Comparison of ENCODE assay signal across 10 cellular contexts in the genomic region with DNA sequence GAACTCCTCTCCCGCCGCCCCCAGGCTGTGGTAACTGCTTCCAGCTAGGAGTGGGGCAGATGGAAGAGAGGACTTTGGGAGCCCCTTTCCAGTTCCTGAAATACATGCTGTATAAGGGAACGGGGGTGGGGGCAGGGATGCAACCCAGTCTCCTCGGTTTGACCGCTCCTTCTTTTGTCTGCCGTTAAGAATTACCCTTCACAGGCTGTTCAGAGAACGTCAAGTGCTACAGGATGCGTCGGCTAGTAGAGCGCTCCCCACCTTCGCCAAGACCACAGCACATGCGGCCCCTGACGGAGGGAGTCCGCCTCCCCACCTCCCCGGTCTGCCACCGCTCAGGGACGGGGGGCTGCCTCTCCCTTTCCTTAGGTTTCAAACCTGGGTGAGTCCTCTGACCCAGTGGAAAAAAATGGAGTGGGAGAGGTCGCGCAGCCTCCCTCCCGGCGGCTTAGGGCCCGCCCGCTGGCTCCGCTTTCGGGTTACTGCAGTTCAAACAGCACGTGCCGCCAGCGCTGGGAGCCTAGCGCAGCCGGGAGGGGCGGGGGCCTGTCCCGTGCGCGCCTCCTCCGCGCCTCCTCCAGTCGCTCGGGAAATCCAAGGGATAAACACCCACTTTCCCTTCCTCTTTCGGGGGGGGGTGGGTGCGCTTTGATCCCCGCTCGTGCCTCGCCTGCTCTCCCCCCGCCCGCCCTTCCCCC. TPM values are rescaled to one million over a fixed set of nuclear protein-coding genes. Genes with fewer than 3 reads are reported as not detected.
DNase-seq lines count a peak whose midpoint lies in the region; ATAC-seq and TF ChIP-seq lines count a peak whose summit lies in the region.
"Had no signal": no experiment of that assay in that cellular context is flagged by ENCODE, and none has a peak within 500 bp of the region (broad histone marks: within the 10 kb centered on the region; RNA-seq: fewer than 3 reads in every experiment).

No MANE protein-coding gene starts in this region.

- no peak overlapping the region for H3K27ac ChIP-seq in mesodermal cell (ENCODE audit: low read depth, low read length, severe bottlenecking)
- H3K27ac ChIP-seq in tibial nerve: peak overlapping the region in 2 of 4 donors; percentile 53 to 80

- peaks cover 0 to 50% of the 10 kb centered on the region in 2 donors for H3K27me3 ChIP-seq in tibial nerve

- H3K36me3 ChIP-seq in mesodermal cell (ENCODE audit: control insufficient read depth, insufficient read depth, low read length) (no peaks in the 10 kb centered on the region), tibial nerve (no peaks in the 10 kb centered on the region)

- 2 to 4% methylated on average over 16 to 24 of the region's 45 CpGs for WGBS in mesodermal cell (ENCODE audit: insufficient coverage in 2 of 2), 2 experiments
- WGBS in tibial nerve, 2 donors: 13 to 28% methylated on average over 17 to 34 of the region's 45 CpGs

- peaks cover 7% of the 10 kb centered on the region for H3K36me3 Mint-ChIP-seq in activated T-helper 2 cell treated with anti-CD3 and anti-CD28 coated beads, Interferon-gamma antibody, Interleukin-2, Interleukin-4, amounts not matched to agents 10 μg/mL and 5 μg/mL and 100 μg/mL, durations not matched to agents 14 hours and 24 hours and 36 hours (ENCODE audit: low read depth)

- H3K27me3 Mint-ChIP-seq in activated T-helper 2 cell treated with anti-CD3 and anti-CD28 coated beads, Interferon-gamma antibody, Interleukin-2, Interleukin-4, amounts not matched to agents 10 μg/mL and 5 μg/mL and 100 μg/mL, durations not matched to agents 14 hours and 24 hours and 36 hours (ENCODE audit: low read depth): peaks cover 37% of the 10 kb centered on the region

- H3K27ac Mint-ChIP-seq in activated T-helper 2 cell treated with anti-CD3 and anti-CD28 coated beads, Interferon-gamma antibody, Interleukin-2, Interleukin-4, amounts not matched to agents 10 μg/mL and 5 μg/mL and 100 μg/mL, durations not matched to agents 14 hours and 24 hours and 36 hours: no peak overlapping the region
- H3K27ac Mint-ChIP-seq: T-helper 2 cell treated with Interferon-gamma antibody and Interleukin-4, amounts not matched to agents 5 μg/mL and 100 μg/mL, for 36 hours had no signal

- TF ChIP-seq CTCF in tibial nerve (IDR thresholded peaks at IDR 0.05): no peak

- H3K4me3 ChIP-seq in mesodermal cell (ENCODE audit: extremely low read depth, insufficient read depth, low read length, poor library complexity, severe bottlenecking): peak overlapping the region; percentile 16
- H3K4me3 ChIP-seq in tibial nerve: peak overlapping the region; percentile 17 to 56 (median 28)

- ATAC-seq in GM19467 (IDR thresholded peaks at IDR 0.05; ENCODE audit: unreplicated experiment): no peak

- H3K9me3 ChIP-seq in mesodermal cell (ENCODE audit: control insufficient read depth, low read length): peaks cover 10% of the 10 kb centered on the region
- no peaks in the 10 kb centered on the region for H3K9me3 ChIP-seq in tibial nerve

- intact Hi-C loops in activated T-helper 2 cell treated with anti-CD3 and anti-CD28 coated beads, Interferon-gamma antibody, Interleukin-2, Interleukin-4, amounts not matched to agents 10 μg/mL and 5 μg/mL and 100 μg/mL, durations not matched to agents 14 hours and 24 hours and 36 hours (cut with micrococcal nuclease): no loop called here

- DNase-seq in SIG-M5 treated with dmso at 0.1 percent for 504 hours (lab: John Stamatoyannopoulos, UW; ENCODE audit: unreplicated experiment) (peak; percentile 19), SIG-M5 (lab: John Stamatoyannopoulos, UW) (no peak), erythroblast (lab: John Stamatoyannopoulos, UW) (peak; percentile 37 to 56), tibial nerve (ENCODE audit: low spot score in 2 of 2) (peak; percentile 61 to 64), occipital lobe (lab: John Stamatoyannopoulos, UW) (no peak)
- DNase-seq in activated T-helper 2 cell treated with anti-CD3 and anti-CD28 coated beads, Interferon-gamma antibody, Interleukin-2, Interleukin-4, amounts not matched to agents 10 μg/mL and 5 μg/mL and 100 μg/mL, durations not matched to agents 14 hours and 24 hours and 36 hours (ENCODE audit: low spot score): no peak
- DNase-seq: Karpas-422 had no signal

- H3K4me1 ChIP-seq in mesodermal cell (ENCODE audit: control insufficient read depth, insufficient read depth, low read length, poor library complexity, severe bottlenecking) (peaks cover 12% of the 10 kb centered on the region), tibial nerve (peaks cover 0 to 97% (median 56%) of the 10 kb centered on the region in 4 donors)

- TF ChIP-seq POLR2A in erythroblast (IDR thresholded peaks at IDR 0.05; ENCODE audit: low read length): no peak
- TF ChIP-seq POLR2A in tibial nerve (IDR thresholded peaks at IDR 0.05): no peak

- TF ChIP-seq EP300 in tibial nerve (IDR thresholded peaks at IDR 0.05): peak; percentile 53 to 69

- H3K4me3 Mint-ChIP-seq in activated T-helper 2 cell treated with anti-CD3 and anti-CD28 coated beads, Interferon-gamma antibody, Interleukin-2, Interleukin-4, amounts not matched to agents 10 μg/mL and 5 μg/mL and 100 μg/mL, durations not matched to agents 14 hours and 24 hours and 36 hours (ENCODE audit: low read depth): no peak overlapping the region
- H3K4me3 Mint-ChIP-seq: T-helper 2 cell treated with Interferon-gamma antibody and Interleukin-4, amounts not matched to agents 5 μg/mL and 100 μg/mL, for 36 hours had no signal

- H3K9me3 Mint-ChIP-seq in activated T-helper 2 cell treated with anti-CD3 and anti-CD28 coated beads, Interferon-gamma antibody, Interleukin-2, Interleukin-4, amounts not matched to agents 10 μg/mL and 5 μg/mL and 100 μg/mL, durations not matched to agents 14 hours and 24 hours and 36 hours: peaks cover 6% of the 10 kb centered on the region
- H3K9me3 Mint-ChIP-seq: T-helper 2 cell treated with Interferon-gamma antibody and Interleukin-4, amounts not matched to agents 5 μg/mL and 100 μg/mL, for 36 hours had no signal

- peaks cover 2% of the 10 kb centered on the region for H3K4me1 Mint-ChIP-seq in activated T-helper 2 cell treated with anti-CD3 and anti-CD28 coated beads, Interferon-gamma antibody, Interleukin-2, Interleukin-4, amounts not matched to agents 10 μg/mL and 5 μg/mL and 100 μg/mL, durations not matched to agents 14 hours and 24 hours and 36 hours (ENCODE audit: low read depth)

RNA-seq across cellular contexts. Expression of a gene that starts 4.8 kb away (rescaled TPM):
- polyA plus RNA-seq in mesodermal cell (2013, experiment 1 of 2): 0.74 TPM
- polyA plus RNA-seq in mesodermal cell (2013, experiment 2 of 2): 0.66 TPM
- total RNA-seq in tibial nerve: 10 to 100 TPM; 14.4 to 37.7 (median 34.2) TPM
- not detected in 2 replicates for total RNA-seq in activated T-helper 2 cell treated with anti-CD3 and anti-CD28 coated beads, Interferon-gamma antibody, Interleukin-2, Interleukin-4, amounts not matched to agents 10 μg/mL and 5 μg/mL and 100 μg/mL, durations not matched to agents 14 hours and 24 hours and 36 hours
- 3.1 TPM for total RNA-seq in occipital lobe

Comparison
In these comparisons a context has a peak if more than half of its experiments do, and no peak if none do; other contexts are left out.
1. DNase-seq: peak in SIG-M5 treated with dmso at 0.1 percent for 504 hours (single experiment), erythroblast (2 of 2) and tibial nerve (2 of 2); none in SIG-M5 (single experiment), activated T-helper 2 cell treated with anti-CD3 and anti-CD28 coated beads, Interferon-gamma antibody, Interleukin-2, Interleukin-4, amounts not matched to agents 10 μg/mL and 5 μg/mL and 100 μg/mL, durations not matched to agents 14 hours and 24 hours and 36 hours (single experiment) and occipital lobe (single experiment).